In the genomic region with DNA sequence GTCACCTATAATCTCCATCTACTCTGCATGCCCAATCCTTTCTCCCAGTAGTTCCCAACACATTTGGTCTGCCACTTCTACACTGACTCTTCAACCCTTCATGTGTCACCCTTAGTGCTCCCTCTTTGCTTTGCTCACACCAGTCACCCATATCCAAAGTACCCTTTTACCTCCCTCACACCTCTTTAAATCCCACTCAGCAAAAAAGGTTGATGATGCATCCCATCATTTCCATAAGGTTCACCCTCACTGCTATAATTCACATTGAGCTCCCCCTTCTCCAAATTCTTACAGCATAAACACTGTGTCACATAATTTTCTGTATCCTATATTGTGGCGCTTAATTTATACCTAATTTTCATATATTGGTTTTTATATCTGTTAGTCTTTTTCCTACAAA, we compare ENCODE assay signal across 25 cellular contexts.
DNase-seq lines count a peak whose midpoint lies in the region; ATAC-seq, FAIRE-seq and TF ChIP-seq lines count a peak whose summit lies in the region.
"Had no signal": no experiment of that assay in that cellular context is flagged by ENCODE, and none has a peak within 500 bp of the region (broad histone marks: within the 10 kb centered on the region; RNA-seq: fewer than 3 reads in every experiment).

No MANE protein-coding gene starts in this region.

- H3K79me2 ChIP-seq in K562 (ENCODE audit: control insufficient read depth, insufficient read depth, low read length): no peaks in the 10 kb centered on the region

- intact Hi-C loops in K562 (cut with micrococcal nuclease): no loop called here

- no peak overlapping the region for H2AFZ ChIP-seq in K562 (ENCODE audit: low read depth, low read length)

- in situ Hi-C loops in K562 (cut with MboI): loop anchor here (10.0 kb wide), 1 partner anchor 332 kb away; no protein-coding TSS in a partner anchor

- H3K36me3 Mint-ChIP-seq in nephron (ENCODE audit: low read depth): no peaks in the 10 kb centered on the region
- H3K36me3 Mint-ChIP-seq: CD14-positive monocyte; CD4-positive, alpha-beta memory T cell; CD4-positive, CD25-positive, alpha-beta regulatory T cell had no signal

- no peak overlapping the region for H3K27ac ChIP-seq in K562 (ENCODE audit: extremely low read depth, low read depth, low read length)
- H3K27ac ChIP-seq: BLaER1 had no signal

- H3K36me3 ChIP-seq in K562 (ENCODE audit: control insufficient read depth, insufficient read depth, low read length): no peaks in the 10 kb centered on the region
- H3K36me3 ChIP-seq: BE2C, BLaER1 had no signal

- no peaks in the 10 kb centered on the region for H4K20me1 ChIP-seq in K562 (replicated peaks; ENCODE audit: control insufficient read depth, insufficient read depth, low read length)
- H4K20me1 ChIP-seq: BLaER1 had no signal

- H3K27me3 ChIP-seq in K562 (ENCODE audit: control insufficient read depth in 2 of 2, insufficient read depth in 2 of 2, low read length in 2 of 2): no peaks in the 10 kb centered on the region
- H3K27me3 ChIP-seq: BE2C, BLaER1 had no signal

- peaks cover 5% of the 10 kb centered on the region for H3K4me1 Mint-ChIP-seq in nephron
- H3K4me1 Mint-ChIP-seq: CD14-positive monocyte had no signal

- WGBS in K562 (ENCODE audit: insufficient coverage, low coverage, missing lambda C conversion rate): 0% methylated on average over 1 of the region's 1 CpG

- H3K27me3 Mint-ChIP-seq in nephron (ENCODE audit: low read depth): no peaks in the 10 kb centered on the region

- no peaks in the 10 kb centered on the region; a peak in 1 of 5 replicates for H3K4me1 ChIP-seq in K562 (replicated peaks in 1 of 2; ENCODE audit: control insufficient read depth in 2 of 2, insufficient read depth in 2 of 2, low read length in 2 of 2)

- CTCF ChIA-PET in K562 (lab: Yijun Ruan, JAX; ENCODE audit: low intra/inter-chr PET ratio): no interaction called here

- no peaks in the 10 kb centered on the region for H3K9me3 ChIP-seq in K562 (replicated peaks; ENCODE audit: control insufficient read depth, insufficient read depth, low read depth, low read length)
- H3K9me3 ChIP-seq: BE2C, BLaER1 had no signal

- TF ChIP-seq CTCF in K562 (IDR thresholded peaks at IDR 0.05 in 2 of 3, conservative IDR thresholded peaks at IDR 0.05 in 1 of 3; ENCODE audit: insufficient read depth in 2 of 3, low read depth in 1 of 3, low read length in 3 of 3) (no peak), nephron (IDR thresholded peaks at IDR 0.05; ENCODE audit: unreplicated experiment in 3 of 3) (no peak), GM20000 (IDR thresholded peaks at IDR 0.05; ENCODE audit: extremely low read depth, missing control alignments) (no peak)

- H3K4me3 Mint-ChIP-seq in nephron: no peak overlapping the region
- H3K4me3 Mint-ChIP-seq: CD14-positive monocyte; CD4-positive, alpha-beta memory T cell; CD4-positive, CD25-positive, alpha-beta regulatory T cell; CD8-positive, alpha-beta memory T cell had no signal

- TF ChIP-seq POLR2A in K562 (conservative IDR thresholded peaks at IDR 0.05): no peak

- no peak overlapping the region for H3K4me2 ChIP-seq in K562 (ENCODE audit: insufficient read depth, low read length)
- H3K4me2 ChIP-seq: BLaER1 had no signal

- peak; percentile 14 for FAIRE-seq in GM19239 (lab: Jason Lieb, UNC)
- FAIRE-seq in K562 (lab: Jason Lieb, UNC): no peak
- FAIRE-seq: A204.1, GM12878, GM12892 had no signal

- no peak for ATAC-seq in K562
- ATAC-seq: GM12878 had no signal

- peak overlapping the region in 2 of 3 experiments; percentile 9 to 16 for H3K27ac Mint-ChIP-seq in nephron
- H3K27ac Mint-ChIP-seq: CD14-positive monocyte; CD4-positive, alpha-beta memory T cell; CD8-positive, alpha-beta memory T cell had no signal

- POLR2A ChIA-PET in K562 (lab: Yijun Ruan, JAX): no interaction called here

- no peaks in the 10 kb centered on the region for H3K9me3 Mint-ChIP-seq in nephron
- H3K9me3 Mint-ChIP-seq: CD8-positive, alpha-beta memory T cell had no signal

- H3K9ac ChIP-seq in K562 (ENCODE audit: insufficient read depth in 1 of 2, low read depth in 2 of 2, low read length in 2 of 2): no peak overlapping the region
- H3K9ac ChIP-seq: BLaER1 had no signal

- no peak overlapping the region for H3K4me3 ChIP-seq in K562
- H3K4me3 ChIP-seq: BLaER1, GM12878 had no signal

- no TSS peak for BruUV-seq in K562 (replicated peaks; lab: Mats Ljungman, UMichigan)

- no peak for DNase-seq in GM19239 (ENCODE audit: insufficient read length, low spot score)
- DNase-seq in K562 (ENCODE audit: extremely low read depth in 1 of 4, low spot score in 3 of 4): no peak
- no peak for DNase-seq in NCI-H2227 treated with DMSO at 0.1 percent for 48 hours (lab: John Stamatoyannopoulos, UW)
- DNase-seq in GM20000 (ENCODE audit: low spot score): no peak
- DNase-seq: 8988T; ACHN; BE2C; C1 segment of cervical spinal cord; CD4-positive, alpha-beta memory T cell; CD4-positive, CD25-positive, alpha-beta regulatory T cell; CD8-positive, alpha-beta memory T cell; COR-L47; DMS 273 treated with DMSO at 0.1 percent for 48 hours; DMS153; DMS53; DMS79; DND-41; EL; GDM1 had no signal

- no peak for TF ChIP-seq RAD21 in K562 (CRISPR knock-in tag; conservative IDR thresholded peaks at IDR 0.05 in 1 of 2, IDR thresholded peaks at IDR 0.05 in 1 of 2)

- TF ChIP-seq EP300 in K562 (IDR thresholded peaks at IDR 0.05; ENCODE audit: low read length): no peak

- no peaks in the 10 kb centered on the region for H3K9me1 ChIP-seq in K562 (ENCODE audit: control insufficient read depth, insufficient read depth, low read length)

TF ChIP-seq in K562, 482 proteins besides CTCF, POLR2A, EP300 and RAD21:
- TF ChIP-seq RAD51 (IDR thresholded peaks at IDR 0.05; ENCODE audit: borderline replicate concordance, low read depth): no peak
- no peak for TF ChIP-seq NFIC (IDR thresholded peaks at IDR 0.05)
- peak; percentile 53; the same call in 1 of the 2 replicates for TF ChIP-seq ZNF316 (IDR thresholded peaks at IDR 0.05)
- peak; percentile 10; the same call in 1 of the 2 replicates for TF ChIP-seq C11orf30 (IDR thresholded peaks at IDR 0.05; ENCODE audit: low read depth)
- TF ChIP-seq SNRNP70 (optimal IDR thresholded peaks at IDR 0.05; ENCODE audit: low read depth, low read length): no peak
